Comparison of ENCODE assay signal across 24 cellular contexts in genomic region chr7:48102530-48102929, GRCh38. TPM values are rescaled to one million over a fixed set of nuclear protein-coding genes. Genes with fewer than 3 reads are reported as not detected.
DNase-seq lines count a peak whose midpoint lies in the region; ATAC-seq and TF ChIP-seq lines count a peak whose summit lies in the region.
"Had no signal": no experiment of that assay in that cellular context is flagged by ENCODE, and none has a peak within 500 bp of the region (broad histone marks: within the 10 kb centered on the region; RNA-seq: fewer than 3 reads in every experiment).

No MANE protein-coding gene starts in this region.

- H3K36me3 Mint-ChIP-seq in T-cell, result peaks cover 69% of the 10 kb centered on the region
- H3K36me3 Mint-ChIP-seq in central memory CD8-positive, alpha-beta T cell (ENCODE audit: insufficient read depth), result peaks cover 72% of the 10 kb centered on the region
- peaks cover 22% of the 10 kb centered on the region for H3K36me3 Mint-ChIP-seq in natural killer cell

- TF ChIP-seq RAD21 in SK-N-SH (IDR thresholded peaks at IDR 0.05; ENCODE audit: low read length), result no peak

- H3K79me2 ChIP-seq in SK-N-SH (ENCODE audit: insufficient read depth), result peaks cover 10% of the 10 kb centered on the region

- CTCF ChIA-PET in T-cell (lab: Charles Lee), result interaction anchor here (1.6 to 2.3 kb wide), 2 partner anchors 52 to 111 kb away, joined by 4 to 6 read pairs; no protein-coding TSS in a partner anchor
- CTCF ChIA-PET in SK-N-SH (lab: Yijun Ruan, JAX), result interaction anchor here (0.6 to 12.8 kb wide), 6 partner anchors 8 to 158 kb away, joined by 3 to 185 read pairs (median 4); no protein-coding TSS in a partner anchor

- H3K9ac ChIP-seq in SK-N-SH, result no peak overlapping the region
- H3K9ac ChIP-seq: GM23248, KMS-11 had no signal

- H3K27ac ChIP-seq in SK-N-SH (ENCODE audit: low read depth in 2 of 2, low read length in 1 of 2), result no peak overlapping the region
- H3K27ac ChIP-seq in psoas muscle, result no peak overlapping the region
- H3K27ac ChIP-seq: A549, ascending aorta, GM23248, KMS-11, left lung, tibial nerve had no signal

- no peak for TF ChIP-seq EP300 in SK-N-SH (IDR thresholded peaks at IDR 0.05; ENCODE audit: borderline replicate concordance in 1 of 2, low read depth in 1 of 2, low read length in 1 of 2)

- H2AFZ ChIP-seq in SK-N-SH (ENCODE audit: low read depth), result no peak overlapping the region
- H2AFZ ChIP-seq: GM23248 had no signal

- no peaks in the 10 kb centered on the region for H3K9me2 ChIP-seq in SK-N-SH

- WGBS in SK-N-SH (ENCODE audit: low lambda C conversion rate), result 96% methylated on average over 4 of the region's 4 CpGs
- 87 to 93% (median 93%) methylated on average over 4 of the region's 4 CpGs for WGBS in psoas muscle, 3 donors

- no peaks in the 10 kb centered on the region for H3K9me3 Mint-ChIP-seq in T-cell
- no peaks in the 10 kb centered on the region for H3K9me3 Mint-ChIP-seq in central memory CD8-positive, alpha-beta T cell
- no peaks in the 10 kb centered on the region for H3K9me3 Mint-ChIP-seq in natural killer cell

- H3K4me3 Mint-ChIP-seq in T-cell (no peak overlapping the region), natural killer cell (no peak overlapping the region)
- H3K4me3 Mint-ChIP-seq in central memory CD8-positive, alpha-beta T cell, result no peak overlapping the region

- peak; percentile 40 for DNase-seq in activated CD8-positive, alpha-beta memory T cell treated with anti-CD3 and anti-CD28 coated beads for 24 hours
- no peak for DNase-seq in activated CD8-positive, alpha-beta memory T cell treated with anti-CD3 and anti-CD28 coated beads, Interleukin-2, amount 50 U/mL, for 48 hours
- DNase-seq in T-cell (no peak), natural killer cell (no peak), hepatic stellate cell (ENCODE audit: low spot score) (no peak), SK-N-SH (no peak), psoas muscle (no peak)
- no peak for DNase-seq in central memory CD8-positive, alpha-beta T cell (ENCODE audit: low spot score in 2 of 2)
- DNase-seq: activated CD8-positive, alpha-beta memory T cell treated with anti-CD3 and anti-CD28 coated beads, Interleukin-2, amount 50 U/mL, for 4 hours; activated gamma-delta T cell; caudate nucleus; GM23248; left lung; mesenchymal stem cell; MM.1S; NCI-H748 treated with DMSO at 0.1 percent for 48 hours; occipital lobe; retina; small intestine; stimulated activated CD4-positive, alpha-beta T cell treated with anti-CD3 and anti-CD28 coated beads, Interleukin-1b, Interleukin-23, amount 100 ng/mL, for 48 hours had no signal

- H3K27ac Mint-ChIP-seq in T-cell (peak overlapping the region; percentile 68 to 76), natural killer cell (peak overlapping the region; percentile 48 to 72)
- peak overlapping the region; percentile 88 for H3K27ac Mint-ChIP-seq in central memory CD8-positive, alpha-beta T cell (ENCODE audit: low read depth)

- no peaks in the 10 kb centered on the region for H4K20me1 ChIP-seq in SK-N-SH (ENCODE audit: insufficient read depth)

- H3K27me3 Mint-ChIP-seq in T-cell (no peaks in the 10 kb centered on the region), natural killer cell (ENCODE audit: low read depth in 2 of 2) (no peaks in the 10 kb centered on the region)
- no peaks in the 10 kb centered on the region for H3K27me3 Mint-ChIP-seq in central memory CD8-positive, alpha-beta T cell

- H3K9me3 ChIP-seq in SK-N-SH (no peaks in the 10 kb centered on the region), psoas muscle (no peaks in the 10 kb centered on the region)
- H3K9me3 ChIP-seq: A549, ascending aorta, left lung, tibial nerve had no signal

- H3K4me1 Mint-ChIP-seq in T-cell (peaks cover 42 to 54% (median 47%) of the 10 kb centered on the region in 3 donors), natural killer cell (peaks cover 47 to 56% of the 10 kb centered on the region in 2 donors)
- H3K4me1 Mint-ChIP-seq in central memory CD8-positive, alpha-beta T cell, result peaks cover 43% of the 10 kb centered on the region

- H3K4me3 ChIP-seq in SK-N-SH (ENCODE audit: low read depth in 2 of 2, low read length in 1 of 2) (no peak overlapping the region), psoas muscle (no peak overlapping the region)
- H3K4me3 ChIP-seq: A549, ascending aorta, GM23248, left lung, tibial nerve had no signal

- ATAC-seq in T-cell (replicated peaks in 1 of 4) (no peak), natural killer cell (no peak), psoas muscle (no peak)
- ATAC-seq in central memory CD8-positive, alpha-beta T cell (replicated peaks; ENCODE audit: extremely low read depth, poor library complexity, severe bottlenecking), result no peak
- ATAC-seq: left lung had no signal

- TF ChIP-seq CTCF in natural killer cell (IDR thresholded peaks at IDR 0.05) (no peak), SK-N-SH (IDR thresholded peaks at IDR 0.05) (no peak), psoas muscle (IDR thresholded peaks at IDR 0.05) (no peak)

- H3K36me3 ChIP-seq in SK-N-SH (replicated peaks in 1 of 2; ENCODE audit: control insufficient read depth in 1 of 2, insufficient read depth in 2 of 2, low read length in 1 of 2), result peaks cover 75 to 76% of the 10 kb centered on the region in 2 experiments
- peaks cover 19 to 82% of the 10 kb centered on the region in 2 donors for H3K36me3 ChIP-seq in psoas muscle (ENCODE audit: insufficient read depth in 1 of 2, low read depth in 1 of 2)

- intact Hi-C loops in natural killer cell (cut with micrococcal nuclease), result no loop called here
- intact Hi-C loops in psoas muscle (cut with DNase I), result no loop called here

- H3K27me3 ChIP-seq in SK-N-SH (ENCODE audit: insufficient read depth), result no peaks in the 10 kb centered on the region
- no peaks in the 10 kb centered on the region for H3K27me3 ChIP-seq in psoas muscle (ENCODE audit: insufficient read depth in 3 of 3, low read length in 2 of 3)
- H3K27me3 ChIP-seq: ascending aorta, left lung, tibial nerve had no signal

- H3K4me1 ChIP-seq in SK-N-SH (ENCODE audit: control insufficient read depth in 1 of 2, insufficient read depth in 2 of 2, low read depth in 1 of 2, low read length in 1 of 2) (no peaks in the 10 kb centered on the region; a peak in 1 of 4 replicates), psoas muscle (no peaks in the 10 kb centered on the region)
- H3K4me1 ChIP-seq: A549 had no signal

- POLR2A ChIA-PET in T-cell (lab: Charles Lee), result interaction anchor here (0.5 to 0.6 kb wide), 2 partner anchors 111 to 132 kb away, joined by 3 read pairs; no protein-coding TSS in a partner anchor
- POLR2A ChIA-PET in SK-N-SH (lab: Yijun Ruan, JAX), result interaction anchor here (1.6 kb wide), 1 partner anchor 158 kb away, joined by 3 read pairs; no protein-coding TSS in a partner anchor

- H3F3A ChIP-seq in SK-N-SH (replicated peaks; ENCODE audit: insufficient read depth), result no peaks in the 10 kb centered on the region

- no peak overlapping the region for H3K4me2 ChIP-seq in SK-N-SH
- H3K4me2 ChIP-seq: A549, KMS-11 had no signal

TF ChIP-seq in SK-N-SH, 30 proteins besides CTCF, POLR2A, EP300 and RAD21 (continues in another document):
- TF ChIP-seq CHD2 (IDR thresholded peaks at IDR 0.05; ENCODE audit: low read length, partially characterized antibody) (no peak), MEF2A (IDR thresholded peaks at IDR 0.05; ENCODE audit: borderline replicate concordance, low read depth) (no peak), NRF1 (IDR thresholded peaks at IDR 0.05; ENCODE audit: low read depth, low read length) (no peak), FOSL2 (IDR thresholded peaks at IDR 0.05; ENCODE audit: borderline replicate concordance, low read depth) (no peak), ELF1 (IDR thresholded peaks at IDR 0.05) (no peak), GABPA (IDR thresholded peaks at IDR 0.05; ENCODE audit: low read depth) (no peak), FOXM1 (IDR thresholded peaks at IDR 0.05; ENCODE audit: low read depth) (no peak), RXRA (IDR thresholded peaks at IDR 0.05; ENCODE audit: borderline replicate concordance, low read depth) (no peak), TCF12 (IDR thresholded peaks at IDR 0.05) (no peak), JUND (IDR thresholded peaks at IDR 0.05) (no peak), PBX3 (IDR thresholded peaks at IDR 0.05) (no peak), SMC3 (IDR thresholded peaks at IDR 0.05; ENCODE audit: low read depth, low read length) (no peak), TAF1 (IDR thresholded peaks at IDR 0.05; ENCODE audit: borderline replicate concordance, low read depth, low read length) (no peak), USF2 (IDR thresholded peaks at IDR 0.05; ENCODE audit: borderline replicate concordance, low read depth, low read length) (no peak), NFIC (IDR thresholded peaks at IDR 0.05; ENCODE audit: borderline replicate concordance) (no peak), GATA2 (CRISPR knock-in tag; IDR thresholded peaks at IDR 0.05) (no peak), MAX (IDR thresholded peaks at IDR 0.05; ENCODE audit: low read depth) (no peak)

RNA-seq across cellular contexts. Expression of gene UPP1, which starts 13.5 kb away (rescaled TPM):
- total RNA-seq in T-cell (100 to 1,000 TPM in 3 of 5 donors, 10 to 100 TPM in 2; 77.7 to 227 (median 177) TPM), natural killer cell (100 to 1,000 TPM in 2 of 3 donors, 10 to 100 TPM in 1; 98.5 to 121 (median 113) TPM), psoas muscle (10 to 100 TPM in 3 of 4 donors, 1 to 10 TPM in 1; 7.5 to 14.5 (median 12.6) TPM)
- polyA plus RNA-seq in SK-N-SH (2012; rRNA removed) (56.9 and 57.5 TPM in 2 replicates), psoas muscle (100 to 1,000 TPM in 1 of 3 donors, 10 to 100 TPM in 2; 10.3 to 250 (median 11.9) TPM)
- polyA plus RNA-seq in SK-N-SH (2012; cell fraction: cytosol; rRNA removed), result 26.2 and 38.7 TPM in 2 replicates
- 145 and 194 TPM in 2 replicates for polyA plus RNA-seq in SK-N-SH (2012; cell fraction: nucleus; rRNA removed)

Comparison
In these comparisons a context has a peak if more than half of its experiments do, and no peak if none do; other contexts are left out.
1. RNA of gene UPP1, which starts 13.5 kb away (total RNA-seq): 77.7 to 227 TPM in T-cell and 98.5 to 121 TPM in natural killer cell; 7.5 to 14.5 TPM in psoas muscle; every median in the first group is over 4 times any median in the second.
2. Peak in every context shown above with its lines, with median percentiles within 50 percentile points of each other: H3K27ac Mint-ChIP-seq.